Comparison of ENCODE assay signal across 16 cellular contexts in the genomic region with DNA sequence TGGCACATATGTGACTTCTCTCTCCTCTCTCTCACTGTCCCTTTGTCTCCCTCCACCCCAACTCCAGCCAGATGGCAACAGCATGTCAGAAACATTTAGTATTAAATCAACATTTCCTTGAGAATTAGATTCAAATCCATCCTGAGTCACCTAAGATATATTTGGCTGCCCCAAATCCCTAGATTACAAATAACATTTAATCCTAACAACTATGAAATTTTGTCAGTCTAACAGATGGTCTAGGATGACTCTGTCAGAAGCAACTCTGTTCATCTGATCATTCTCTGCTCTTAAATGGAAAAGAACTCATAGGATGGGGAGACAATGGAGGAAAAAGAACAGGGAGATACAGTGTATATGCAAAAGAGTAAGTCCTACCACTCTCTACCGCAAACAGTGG.
DNase-seq lines count a peak whose midpoint lies in the region; ATAC-seq and TF ChIP-seq lines count a peak whose summit lies in the region.
"Had no signal": no experiment of that assay in that cellular context is flagged by ENCODE, and none has a peak within 500 bp of the region (broad histone marks: within the 10 kb centered on the region; RNA-seq: fewer than 3 reads in every experiment).

No MANE protein-coding gene starts in this region.

- no peaks in the 10 kb centered on the region for H3K27me3 ChIP-seq in subcutaneous abdominal adipose tissue (ENCODE audit: control insufficient read depth in 5 of 5, insufficient read depth in 4 of 5, low read length in 5 of 5)
- H3K27me3 ChIP-seq in left lung, result peaks cover 0 to 5% of the 10 kb centered on the region in 2 donors
- no peaks in the 10 kb centered on the region for H3K27me3 ChIP-seq in dorsolateral prefrontal cortex

- ATAC-seq in left lung, result no peak
- ATAC-seq: Right ventricle myocardium inferior had no signal

- H3K27ac ChIP-seq in subcutaneous abdominal adipose tissue (ENCODE audit: low read depth, low read length) (peak overlapping the region; percentile 4), left lung (peak overlapping the region in 1 of 2 donors; percentile 53), dorsolateral prefrontal cortex (no peak overlapping the region)
- H3K27ac ChIP-seq: PC-9 had no signal

- H3K9me3 ChIP-seq in subcutaneous abdominal adipose tissue (ENCODE audit: control insufficient read depth in 5 of 5, low read length in 5 of 5) (no peaks in the 10 kb centered on the region), left lung (no peaks in the 10 kb centered on the region)
- H3K9me3 ChIP-seq: SK-N-SH had no signal

- H3K4me1 ChIP-seq in subcutaneous abdominal adipose tissue (ENCODE audit: control insufficient read depth in 5 of 5, insufficient read depth in 5 of 5, low read length in 5 of 5), result peaks cover 2 to 52% (median 44%) of the 10 kb centered on the region in 5 donors
- no peaks in the 10 kb centered on the region for H3K4me1 ChIP-seq in left lung

- H3K4me3 ChIP-seq in fibroblast of mammary gland (ENCODE audit: control insufficient read depth, low read depth, low read length) (no peak overlapping the region), subcutaneous abdominal adipose tissue (ENCODE audit: low read depth in 1 of 5, low read length in 5 of 5) (no peak overlapping the region), left lung (no peak overlapping the region), dorsolateral prefrontal cortex (no peak overlapping the region)
- H3K4me3 ChIP-seq: PC-9 had no signal

- no peaks in the 10 kb centered on the region for H3K36me3 ChIP-seq in subcutaneous abdominal adipose tissue (ENCODE audit: control insufficient read depth in 5 of 5, insufficient read depth in 5 of 5, low read length in 5 of 5)
- no peaks in the 10 kb centered on the region for H3K36me3 ChIP-seq in left lung

- TF ChIP-seq CTCF in fibroblast of mammary gland (conservative IDR thresholded peaks at IDR 0.05; ENCODE audit: control insufficient read depth, insufficient read depth, low read depth, low read length), result no peak
- TF ChIP-seq CTCF in left lung (IDR thresholded peaks at IDR 0.05), result no peak
- TF ChIP-seq CTCF in dorsolateral prefrontal cortex (IDR thresholded peaks at IDR 0.05 in 54 of 56, conservative IDR thresholded peaks at IDR 0.05 in 2 of 56; ENCODE audit: low read depth in 1 of 56, partially characterized antibody in 56 of 56), result no peak

- intact Hi-C loops in left lung (cut with DNase I), result no loop called here
- intact Hi-C loops in dorsolateral prefrontal cortex (cut with DNase I), result no loop called here

- H3K9ac ChIP-seq in subcutaneous abdominal adipose tissue (ENCODE audit: low read length in 5 of 5), result no peak overlapping the region
- H3K9ac ChIP-seq: SK-N-SH had no signal

- DNase-seq in HCEC 1CT, result peak; percentile 81
- peak; percentile 64 for DNase-seq in NCI-H69 (lab: John Stamatoyannopoulos, UW)
- peak; percentile 53 for DNase-seq in fibroblast of mammary gland (ENCODE audit: low read depth)
- DNase-seq in left lung, result no peak
- DNase-seq in dorsolateral prefrontal cortex, result no peak
- no peak for DNase-seq in NCI-H2196 (lab: John Stamatoyannopoulos, UW; ENCODE audit: unreplicated experiment)
- DNase-seq: ACHN; CD4-positive, alpha-beta memory T cell; KG1; NCI-H1092; NCI-H187 treated with DMSO at 0.1 percent for 48 hours; NCI-H526; PC-9; SK-N-SH had no signal

Comparison
In these comparisons a context has a peak if more than half of its experiments do, and no peak if none do; other contexts are left out.
1. DNase-seq: peak in HCEC 1CT (single experiment), NCI-H69 (single experiment) and fibroblast of mammary gland (single experiment); none in left lung (0 of 2), dorsolateral prefrontal cortex (0 of 10) and NCI-H2196 (single experiment).